ENCODE assay signal across 8 cellular contexts in genomic region chr11:68751331-68751856, GRCh38. TPM values are rescaled to one million over a fixed set of nuclear protein-coding genes. Genes with fewer than 3 reads are reported as not detected.
DNase-seq lines count a peak whose midpoint lies in the region; ATAC-seq and TF ChIP-seq lines count a peak whose summit lies in the region.

Gene TESMIN (minus strand): TSS chr11:68751520. CDS start chr11:68750660, 860 bp downstream.

- H3K9me3 ChIP-seq in heart left ventricle = no peaks in the 10 kb centered on the region
- no peaks in the 10 kb centered on the region for H3K9me3 ChIP-seq in aorta (ENCODE audit: control insufficient read depth, low read length)

- peaks cover 15% of the 10 kb centered on the region for H3K36me3 Mint-ChIP-seq in T-cell
- H3K36me3 Mint-ChIP-seq in activated naive CD8-positive, alpha-beta T cell treated with anti-CD3 and anti-CD28 coated beads, Interleukin-2, amount 10 ng/mL, durations not matched to agents 7 days and 5 days = peaks cover 10% of the 10 kb centered on the region

- H3K9me3 Mint-ChIP-seq in T-cell = no peaks in the 10 kb centered on the region
- H3K9me3 Mint-ChIP-seq in activated naive CD8-positive, alpha-beta T cell treated with anti-CD3 and anti-CD28 coated beads, Interleukin-2, amount 10 ng/mL, durations not matched to agents 7 days and 5 days = no peaks in the 10 kb centered on the region

- H3K4me1 Mint-ChIP-seq in T-cell = peaks cover 0 to 24% (median 17%) of the 10 kb centered on the region in 3 donors
- H3K4me1 Mint-ChIP-seq in activated naive CD8-positive, alpha-beta T cell treated with anti-CD3 and anti-CD28 coated beads, Interleukin-2, amount 10 ng/mL, durations not matched to agents 7 days and 5 days = peaks cover 8% of the 10 kb centered on the region

- POLR2A ChIA-PET in T-cell (lab: Charles Lee) = no interaction called here
- POLR2A ChIA-PET in activated naive CD8-positive, alpha-beta T cell treated with anti-CD3 and anti-CD28 coated beads, Interleukin-2, amount 10 ng/mL, durations not matched to agents 7 days and 5 days (lab: Charles Lee) = no interaction called here

- DNase-seq in GM19238 (ENCODE audit: insufficient read length, low spot score) = peak; percentile 87
- peak; percentile 81 for DNase-seq in NCI-H1048 (lab: John Stamatoyannopoulos, UW)
- DNase-seq in T-cell = peak; percentile 67 to 93 (median 87)
- DNase-seq in activated naive CD8-positive, alpha-beta T cell treated with anti-CD3 and anti-CD28 coated beads, Interleukin-2, amount 10 ng/mL, durations not matched to agents 7 days and 5 days = peak; percentile 97
- DNase-seq in heart left ventricle = peak; percentile 79 to 96 (median 85)
- DNase-seq in putamen (ENCODE audit: low spot score) = peak; percentile 41
- peak; percentile 91 to 94 for DNase-seq in aorta
- DNase-seq in pons (ENCODE audit: low spot score) = no peak

- peak; percentile 88 to 98 (median 92) for ATAC-seq in T-cell (replicated peaks in 1 of 4)
- ATAC-seq in activated naive CD8-positive, alpha-beta T cell treated with anti-CD3 and anti-CD28 coated beads, Interleukin-2, amount 10 ng/mL, durations not matched to agents 7 days and 5 days (ENCODE audit: low read depth) = peak; percentile 87
- ATAC-seq in heart left ventricle = peak; percentile 81 to 95 (median 93)
- ATAC-seq in aorta (ENCODE audit: low FRiP score) = peak; percentile 89

- TF ChIP-seq POLR2A in heart left ventricle (IDR thresholded peaks at IDR 0.05) = no peak

- H3K27me3 Mint-ChIP-seq in T-cell = no peaks in the 10 kb centered on the region
- peaks cover 3% of the 10 kb centered on the region for H3K27me3 Mint-ChIP-seq in activated naive CD8-positive, alpha-beta T cell treated with anti-CD3 and anti-CD28 coated beads, Interleukin-2, amount 10 ng/mL, durations not matched to agents 7 days and 5 days

- peak within 1 kb of the TSS; percentile 69 to 81 (median 72) for H3K4me3 Mint-ChIP-seq in T-cell
- peak within 1 kb of the TSS; percentile 54 for H3K4me3 Mint-ChIP-seq in activated naive CD8-positive, alpha-beta T cell treated with anti-CD3 and anti-CD28 coated beads, Interleukin-2, amount 10 ng/mL, durations not matched to agents 7 days and 5 days

- no peak for TF ChIP-seq CTCF in heart left ventricle (IDR thresholded peaks at IDR 0.05)

- H3K27me3 ChIP-seq in heart left ventricle (no peaks in the 10 kb centered on the region), aorta (ENCODE audit: control insufficient read depth in 1 of 2, insufficient read depth in 2 of 2, low read length in 1 of 2) (no peaks in the 10 kb centered on the region)

- H3K27ac ChIP-seq in heart left ventricle (no peak within 1 kb of the TSS), aorta (ENCODE audit: low read depth in 1 of 2, low read length in 2 of 2) (no peak within 1 kb of the TSS)

- 0 to 5% (median 4%) methylated on average over 10 to 42 of the region's 42 CpGs for WGBS in heart left ventricle, 4 donors
- WGBS in aorta, 2 donors = 3% methylated on average over 40 to 42 of the region's 42 CpGs

- intact Hi-C loops in heart left ventricle (cut with DNase I) = loop anchor here in 1 of 10 donors (10.0 kb wide), 1 partner anchor 63 kb away; no protein-coding TSS in a partner anchor
- intact Hi-C loops in aorta (cut with DNase I) = no loop called here

- CTCF ChIA-PET in T-cell (lab: Charles Lee) = no interaction called here

- H3K27ac Mint-ChIP-seq in T-cell = peak within 1 kb of the TSS; percentile 22 to 61
- peak within 1 kb of the TSS; percentile 29 for H3K27ac Mint-ChIP-seq in activated naive CD8-positive, alpha-beta T cell treated with anti-CD3 and anti-CD28 coated beads, Interleukin-2, amount 10 ng/mL, durations not matched to agents 7 days and 5 days

- H3K4me3 ChIP-seq in heart left ventricle (peak within 1 kb of the TSS in 9 of 12 donors; percentile 16 to 59 (median 43)), aorta (ENCODE audit: low read length in 2 of 2) (no peak within 1 kb of the TSS)

- H3K4me1 ChIP-seq in heart left ventricle (peaks cover 0 to 25% (median 15%) of the 10 kb centered on the region in 12 donors), aorta (ENCODE audit: control insufficient read depth in 1 of 2, insufficient read depth in 2 of 2, low read length in 2 of 2) (no peaks in the 10 kb centered on the region)

- H3K36me3 ChIP-seq in heart left ventricle (peaks cover 0 to 20% (median 9%) of the 10 kb centered on the region in 9 donors), aorta (ENCODE audit: control insufficient read depth in 1 of 2, insufficient read depth in 2 of 2, low read length in 1 of 2) (peaks cover 0 to 4% of the 10 kb centered on the region in 2 donors)

RNA-seq across cellular contexts. Expression of gene TESMIN, which starts in this region (rescaled TPM):
- total RNA-seq in T-cell (1 to 10 TPM; 6.1 to 9.1 (median 7.7) TPM), heart left ventricle (1 to 10 TPM in 2 of 9 donors, under 1 TPM in 6, not detected in 1; 0.12 to 2.0 (median 0.55) TPM), aorta (1 to 10 TPM in 1 of 2 donors, under 1 TPM in 1; 0.42 to 1.5 TPM)
- total RNA-seq in activated naive CD8-positive, alpha-beta T cell treated with anti-CD3 and anti-CD28 coated beads, Interleukin-2, amount 10 ng/mL, durations not matched to agents 7 days and 5 days = 10 to 100 TPM in 1 of 2 experiments, 1 to 10 TPM in 1; 9.2 to 10.5 TPM
- polyA plus RNA-seq in heart left ventricle (under 1 TPM; 0.15 to 0.34 TPM), aorta (under 1 TPM in 1 of 2 donors, not detected in 1; 0.10 TPM)

Comparison
In these comparisons a context has a peak if more than half of its experiments do, and no peak if none do; other contexts are left out.
1. H3K4me3 ChIP-seq: peak in heart left ventricle (9 of 12); none in aorta (0 of 2).
2. Peak in every context shown above with its lines, with median percentiles within 50 percentile points of each other: ATAC-seq.